ENCODE assay signal across 8 cellular contexts in genomic region chr1:87226341-87226760, GRCh38.
DNase-seq lines count a peak whose midpoint lies in the region; ATAC-seq, FAIRE-seq and TF ChIP-seq lines count a peak whose summit lies in the region.

No MANE protein-coding gene starts in this region.

- no peaks in the 10 kb centered on the region for H3K4me1 Mint-ChIP-seq in effector memory CD8-positive, alpha-beta T cell (ENCODE audit: low read depth in 2 of 2)

- H3K79me2 ChIP-seq in K562 (ENCODE audit: control insufficient read depth, insufficient read depth, low read length) = no peaks in the 10 kb centered on the region

- ATAC-seq in K562 (peak; percentile 38; the same call in 1 of the 3 replicates), upper lobe of right lung (peak; percentile 84), HG03521 (IDR thresholded peaks at IDR 0.05; ENCODE audit: unreplicated experiment) (no peak)
- no peak for ATAC-seq in effector memory CD8-positive, alpha-beta T cell (replicated peaks)

- H3K9me3 Mint-ChIP-seq in effector memory CD8-positive, alpha-beta T cell = no peaks in the 10 kb centered on the region

- CTCF ChIA-PET in K562 (lab: Yijun Ruan, JAX; ENCODE audit: low intra/inter-chr PET ratio) = no interaction called here

- FAIRE-seq in GM12891 (lab: Jason Lieb, UNC) (no peak), HTR-8/SVneo (lab: Jason Lieb, UNC) (peak; percentile 86), K562 (lab: Jason Lieb, UNC) (no peak)

- TF ChIP-seq CTCF in K562 (IDR thresholded peaks at IDR 0.05 in 2 of 3, conservative IDR thresholded peaks at IDR 0.05 in 1 of 3; ENCODE audit: insufficient read depth in 2 of 3, low read depth in 1 of 3, low read length in 3 of 3) (no peak), upper lobe of right lung (IDR thresholded peaks at IDR 0.05) (no peak)

- no peak overlapping the region for H3K27ac Mint-ChIP-seq in effector memory CD8-positive, alpha-beta T cell

- TF ChIP-seq POLR2A in GM12891 (IDR thresholded peaks at IDR 0.05; ENCODE audit: low read depth, low read length) (no peak), K562 (conservative IDR thresholded peaks at IDR 0.05) (no peak)

- H3K9ac ChIP-seq in K562 (ENCODE audit: insufficient read depth in 1 of 2, low read depth in 2 of 2, low read length in 2 of 2) = no peak overlapping the region

- H3K36me3 Mint-ChIP-seq in effector memory CD8-positive, alpha-beta T cell (ENCODE audit: insufficient read depth) = no peaks in the 10 kb centered on the region

- intact Hi-C loops in K562 (cut with micrococcal nuclease) = no loop called here
- intact Hi-C loops in upper lobe of right lung (cut with DNase I) = no loop called here

- H3K27me3 Mint-ChIP-seq in effector memory CD8-positive, alpha-beta T cell = no peaks in the 10 kb centered on the region

- H3K4me1 ChIP-seq in K562 (replicated peaks in 1 of 2; ENCODE audit: control insufficient read depth in 2 of 2, insufficient read depth in 2 of 2, low read length in 2 of 2) (no peaks in the 10 kb centered on the region), upper lobe of right lung (peaks cover 4% of the 10 kb centered on the region)

- 1% methylated on average over 8 of the region's 8 CpGs for WGBS in K562 (ENCODE audit: insufficient coverage, low coverage, missing lambda C conversion rate)

- no peak overlapping the region for H2AFZ ChIP-seq in K562 (ENCODE audit: low read depth, low read length)

- no peak overlapping the region for H3K27ac ChIP-seq in K562 (ENCODE audit: extremely low read depth, low read depth, low read length)
- peak overlapping the region; percentile 13 for H3K27ac ChIP-seq in upper lobe of right lung

- H3K9me3 ChIP-seq in K562 (replicated peaks; ENCODE audit: control insufficient read depth, insufficient read depth, low read depth, low read length) (no peaks in the 10 kb centered on the region), upper lobe of right lung (no peaks in the 10 kb centered on the region)

- no peaks in the 10 kb centered on the region for H3K27me3 ChIP-seq in K562 (ENCODE audit: control insufficient read depth in 2 of 2, insufficient read depth in 2 of 2, low read length in 2 of 2)
- no peaks in the 10 kb centered on the region for H3K27me3 ChIP-seq in upper lobe of right lung

- no peak for TF ChIP-seq EP300 in K562 (IDR thresholded peaks at IDR 0.05; ENCODE audit: low read length)

- H3K4me2 ChIP-seq in K562 (ENCODE audit: insufficient read depth, low read length) = no peak overlapping the region

- BruUV-seq in K562 (replicated peaks; lab: Mats Ljungman, UMichigan) = no TSS peak

- no peaks in the 10 kb centered on the region for H3K9me1 ChIP-seq in K562 (ENCODE audit: control insufficient read depth, insufficient read depth, low read length)

- POLR2A ChIA-PET in K562 (lab: Yijun Ruan, JAX) = interaction anchor here (0.7 kb wide), 1 partner anchor 187 kb away, joined by 3 read pairs; no protein-coding TSS in a partner anchor

- no peak for TF ChIP-seq RAD21 in K562 (CRISPR knock-in tag; conservative IDR thresholded peaks at IDR 0.05 in 1 of 2, IDR thresholded peaks at IDR 0.05 in 1 of 2)

- H4K20me1 ChIP-seq in K562 (replicated peaks; ENCODE audit: control insufficient read depth, insufficient read depth, low read length) = no peaks in the 10 kb centered on the region

- no peak for DNase-seq in GM12891 (ENCODE audit: insufficient read length, low spot score)
- peak; percentile 74 for DNase-seq in HTR-8/SVneo (ENCODE audit: insufficient read length, low spot score)
- DNase-seq in K562 (ENCODE audit: extremely low read depth in 1 of 4, low spot score in 3 of 4) = no peak
- peak; percentile 99 for DNase-seq in kidney glomerular epithelial cell (lab: John Stamatoyannopoulos, UW)
- DNase-seq in upper lobe of right lung = peak; percentile 70
- no peak for DNase-seq in effector memory CD8-positive, alpha-beta T cell
- DNase-seq in activated gamma-delta T cell (lab: John Stamatoyannopoulos, UW) = no peak

- H3K36me3 ChIP-seq in K562 (ENCODE audit: control insufficient read depth, insufficient read depth, low read length) (no peaks in the 10 kb centered on the region), upper lobe of right lung (no peaks in the 10 kb centered on the region)

- H3K4me3 Mint-ChIP-seq in effector memory CD8-positive, alpha-beta T cell = no peak overlapping the region

- H3K4me3 ChIP-seq in K562 (no peak overlapping the region), upper lobe of right lung (no peak overlapping the region)

- in situ Hi-C loops in K562 (cut with MboI) = no loop called here

TF ChIP-seq in GM12891, 5 proteins besides CTCF, POLR2A, EP300 and RAD21:
- peak; percentile 92 for TF ChIP-seq SPI1 (IDR thresholded peaks at IDR 0.05; ENCODE audit: low read depth, low read length)
- no peak for TF ChIP-seq POLR2AphosphoS5 (IDR thresholded peaks at IDR 0.05; ENCODE audit: low read depth, low read length)

TF ChIP-seq in K562, 482 proteins besides CTCF, POLR2A, EP300 and RAD21 (continues in another document):
- TF ChIP-seq GATAD2A (IDR thresholded peaks at IDR 0.05) = no peak
- TF ChIP-seq SP2 (IDR thresholded peaks at IDR 0.05; ENCODE audit: extremely low read depth, low read depth, low read length, poor library complexity, severe bottlenecking) = no peak
- TF ChIP-seq RFX1 (IDR thresholded peaks at IDR 0.05) = no peak
- TF ChIP-seq, protein P1, sequence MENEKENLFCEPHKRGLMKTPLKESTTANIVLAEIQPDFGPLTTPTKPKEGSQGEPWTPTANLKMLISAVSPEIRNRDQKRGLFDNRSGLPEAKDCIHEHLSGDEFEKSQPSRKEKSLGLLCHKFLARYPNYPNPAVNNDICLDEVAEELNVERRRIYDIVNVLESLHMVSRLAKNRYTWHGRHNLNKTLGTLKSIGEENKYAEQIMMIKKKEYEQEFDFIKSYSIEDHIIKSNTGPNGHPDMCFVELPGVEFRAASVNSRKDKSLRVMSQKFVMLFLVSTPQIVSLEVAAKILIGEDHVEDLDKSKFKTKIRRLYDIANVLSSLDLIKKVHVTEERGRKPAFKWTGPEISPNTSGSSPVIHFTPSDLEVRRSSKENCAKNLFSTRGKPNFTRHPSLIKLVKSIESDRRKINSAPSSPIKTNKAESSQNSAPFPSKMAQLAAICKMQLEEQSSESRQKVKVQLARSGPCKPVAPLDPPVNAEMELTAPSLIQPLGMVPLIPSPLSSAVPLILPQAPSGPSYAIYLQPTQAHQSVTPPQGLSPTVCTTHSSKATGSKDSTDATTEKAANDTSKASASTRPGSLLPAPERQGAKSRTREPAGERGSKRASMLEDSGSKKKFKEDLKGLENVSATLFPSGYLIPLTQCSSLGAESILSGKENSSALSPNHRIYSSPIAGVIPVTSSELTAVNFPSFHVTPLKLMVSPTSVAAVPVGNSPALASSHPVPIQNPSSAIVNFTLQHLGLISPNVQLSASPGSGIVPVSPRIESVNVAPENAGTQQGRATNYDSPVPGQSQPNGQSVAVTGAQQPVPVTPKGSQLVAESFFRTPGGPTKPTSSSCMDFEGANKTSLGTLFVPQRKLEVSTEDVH (IDR thresholded peaks at IDR 0.05; ENCODE audit: low read depth, partially characterized antibody) = no peak
- no peak for TF ChIP-seq ZNF133 (CRISPR knock-in tag; IDR thresholded peaks at IDR 0.05)
- TF ChIP-seq COPS2 (conservative IDR thresholded peaks at IDR 0.05) = no peak
- TF ChIP-seq, protein P2, sequence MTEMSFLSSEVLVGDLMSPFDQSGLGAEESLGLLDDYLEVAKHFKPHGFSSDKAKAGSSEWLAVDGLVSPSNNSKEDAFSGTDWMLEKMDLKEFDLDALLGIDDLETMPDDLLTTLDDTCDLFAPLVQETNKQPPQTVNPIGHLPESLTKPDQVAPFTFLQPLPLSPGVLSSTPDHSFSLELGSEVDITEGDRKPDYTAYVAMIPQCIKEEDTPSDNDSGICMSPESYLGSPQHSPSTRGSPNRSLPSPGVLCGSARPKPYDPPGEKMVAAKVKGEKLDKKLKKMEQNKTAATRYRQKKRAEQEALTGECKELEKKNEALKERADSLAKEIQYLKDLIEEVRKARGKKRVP (CRISPR knock-in tag; IDR thresholded peaks at IDR 0.05) = 0 out of 2 replicates have a peak, but pooled peaks have one; percentile 36
- no peak for TF ChIP-seq SMAD1 (IDR thresholded peaks at IDR 0.05; ENCODE audit: low read depth, low read length, partially characterized antibody)
- TF ChIP-seq, protein P3, sequence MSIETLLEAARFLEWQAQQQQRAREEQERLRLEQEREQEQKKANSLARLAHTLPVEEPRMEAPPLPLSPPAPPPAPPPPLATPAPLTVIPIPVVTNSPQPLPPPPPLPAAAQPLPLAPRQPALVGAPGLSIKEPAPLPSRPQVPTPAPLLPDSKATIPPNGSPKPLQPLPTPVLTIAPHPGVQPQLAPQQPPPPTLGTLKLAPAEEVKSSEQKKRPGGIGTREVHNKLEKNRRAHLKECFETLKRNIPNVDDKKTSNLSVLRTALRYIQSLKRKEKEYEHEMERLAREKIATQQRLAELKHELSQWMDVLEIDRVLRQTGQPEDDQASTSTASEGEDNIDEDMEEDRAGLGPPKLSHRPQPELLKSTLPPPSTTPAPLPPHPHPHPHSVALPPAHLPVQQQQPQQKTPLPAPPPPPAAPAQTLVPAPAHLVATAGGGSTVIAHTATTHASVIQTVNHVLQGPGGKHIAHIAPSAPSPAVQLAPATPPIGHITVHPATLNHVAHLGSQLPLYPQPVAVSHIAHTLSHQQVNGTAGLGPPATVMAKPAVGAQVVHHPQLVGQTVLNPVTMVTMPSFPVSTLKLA (conservative IDR thresholded peaks at IDR 0.05) = no peak
- no peak for TF ChIP-seq XRCC4 (IDR thresholded peaks at IDR 0.05; ENCODE audit: extremely low read depth, insufficient read depth, insufficient read length)
- TF ChIP-seq CREBBP (IDR thresholded peaks at IDR 0.05; ENCODE audit: low read depth, low read length) = no peak
- TF ChIP-seq CTBP1 (IDR thresholded peaks at IDR 0.05; ENCODE audit: borderline replicate concordance) = peak; percentile 43; the same call in 1 of the 2 replicates

Comparison
In these comparisons a context has a peak if more than half of its experiments do, and no peak if none do; other contexts are left out.
1. DNase-seq: peak in HTR-8/SVneo (single experiment), kidney glomerular epithelial cell (single experiment) and upper lobe of right lung (single experiment); none in GM12891 (single experiment), K562 (0 of 4), effector memory CD8-positive, alpha-beta T cell (0 of 3) and activated gamma-delta T cell (single experiment).
2. ATAC-seq: peak in K562 (single experiment) and upper lobe of right lung (single experiment); none in effector memory CD8-positive, alpha-beta T cell (single experiment) and HG03521 (single experiment).